Comparison of ENCODE assay signal across 8 cellular contexts in the genomic region with DNA sequence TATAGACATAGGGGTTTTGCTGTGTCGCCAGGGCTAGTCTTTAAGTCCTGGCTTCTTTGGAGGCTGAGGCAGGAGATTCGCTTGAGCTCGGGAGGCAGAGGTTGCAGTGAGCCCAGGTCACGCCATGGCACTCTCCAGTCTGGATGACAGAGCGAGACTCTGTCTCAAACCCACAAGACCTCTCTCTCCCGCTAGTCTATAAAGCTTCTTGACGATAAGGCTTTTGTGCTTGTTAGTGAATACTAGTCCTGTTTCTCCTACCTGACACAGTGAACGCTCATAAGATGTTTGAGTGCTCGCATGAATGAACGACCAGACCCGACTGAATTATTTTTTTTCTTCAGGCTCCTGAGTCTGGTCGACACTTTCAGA. TPM values are rescaled to one million over a fixed set of nuclear protein-coding genes. Genes with fewer than 3 reads are reported as not detected.
DNase-seq lines count a peak whose midpoint lies in the region; ATAC-seq and TF ChIP-seq lines count a peak whose summit lies in the region.

No MANE protein-coding gene starts in this region.

- no peaks in the 10 kb centered on the region for H3K4me1 ChIP-seq in endodermal cell (ENCODE audit: control insufficient read depth, insufficient read depth, low read length)

- WGBS in endodermal cell (ENCODE audit: insufficient coverage in 1 of 2, insufficient read length in 1 of 2), 2 experiments, result 18 to 25% methylated on average over 9 to 12 of the region's 12 CpGs

- DNase-seq in NCI-H748 (lab: John Stamatoyannopoulos, UW; ENCODE audit: unreplicated experiment), result peak; percentile 29
- no peak for DNase-seq in NCI-H748 treated with DMSO at 0.1 percent for 48 hours (lab: John Stamatoyannopoulos, UW)
- DNase-seq in SK-N-MC (ENCODE audit: low read depth, low spot score), result no peak
- no peak for DNase-seq in endodermal cell
- no peak for DNase-seq in omental fat pad (ENCODE audit: low spot score)
- DNase-seq in CD1c-positive myeloid dendritic cell (ENCODE audit: extremely low spot score), result no peak
- no peak for DNase-seq in DMS153 (lab: John Stamatoyannopoulos, UW)

- peaks cover 27% of the 10 kb centered on the region for H3K36me3 Mint-ChIP-seq in endodermal cell (ENCODE audit: low read depth)

- ATAC-seq in HG02798 (IDR thresholded peaks at IDR 0.05; ENCODE audit: poor library complexity, unreplicated experiment) (peak; percentile 5), omental fat pad (ENCODE audit: low FRiP score) (peak; percentile 1)

- peak overlapping the region; percentile 96 for H3K4me3 Mint-ChIP-seq in endodermal cell

- H3K4me3 ChIP-seq in SK-N-MC (peak overlapping the region; percentile 89), endodermal cell (ENCODE audit: low read length) (peak overlapping the region; percentile 91)

- H3K9ac ChIP-seq in SK-N-MC (ENCODE audit: insufficient read length) (peak overlapping the region; percentile 78), endodermal cell (ENCODE audit: extremely low read depth, low read length, poor library complexity, severe bottlenecking) (peak overlapping the region; percentile 94)

- peak overlapping the region; percentile 98 for H3K27ac Mint-ChIP-seq in endodermal cell

- TF ChIP-seq CTCF in endodermal cell (conservative IDR thresholded peaks at IDR 0.05) (no peak), omental fat pad (IDR thresholded peaks at IDR 0.05) (no peak)

- H3K27ac ChIP-seq in SK-N-MC, result peak overlapping the region; percentile 84; the same call in 1 of the 2 replicates
- H3K27ac ChIP-seq in endodermal cell (ENCODE audit: low read depth, low read length), result peak overlapping the region; percentile 36

- H3K27me3 ChIP-seq in endodermal cell (ENCODE audit: control insufficient read depth, insufficient read depth, low read length, poor library complexity, severe bottlenecking), result no peaks in the 10 kb centered on the region

- no peaks in the 10 kb centered on the region for H3K9me3 Mint-ChIP-seq in endodermal cell

- H3K36me3 ChIP-seq in SK-N-MC (ENCODE audit: insufficient read depth, low read length), result peaks cover 10% of the 10 kb centered on the region
- peaks cover 15% of the 10 kb centered on the region for H3K36me3 ChIP-seq in endodermal cell (ENCODE audit: control insufficient read depth, insufficient read depth, low read length)

- peaks cover 6% of the 10 kb centered on the region for H3K4me1 Mint-ChIP-seq in endodermal cell

- H3K27me3 Mint-ChIP-seq in endodermal cell (ENCODE audit: insufficient read depth), result no peaks in the 10 kb centered on the region

- H3K9me3 ChIP-seq in SK-N-MC (ENCODE audit: low read depth, low read length) (no peaks in the 10 kb centered on the region), endodermal cell (ENCODE audit: control insufficient read depth, low read length) (no peaks in the 10 kb centered on the region)

RNA-seq across cellular contexts. Expression of gene DDX21, which starts 0.6 kb away (rescaled TPM):
- total RNA-seq in endodermal cell (10 to 100 TPM; 64.7 to 78.7 TPM), omental fat pad (100 to 1,000 TPM in 2 of 4 donors, 10 to 100 TPM in 2; 46.0 to 340 (median 92.6) TPM)
- 55.3 TPM for polyA plus RNA-seq in endodermal cell (2013, experiment 1 of 2)
- 47.0 TPM for polyA plus RNA-seq in endodermal cell (2013, experiment 2 of 2)

RNA-seq across cellular contexts. Expression of gene KIFBP, which starts 33.2 kb away (rescaled TPM):
- 10 to 100 TPM; 36.4 to 36.8 TPM for total RNA-seq in endodermal cell
- polyA plus RNA-seq in endodermal cell (2013, experiment 1 of 2), result 31.8 TPM
- 34.2 TPM for polyA plus RNA-seq in endodermal cell (2013, experiment 2 of 2)
- total RNA-seq in omental fat pad, result 10 to 100 TPM; 25.0 to 36.4 (median 34.7) TPM

RNA-seq across cellular contexts. Expression of gene DDX50, which starts 54.3 kb away (rescaled TPM):
- total RNA-seq in endodermal cell (10 to 100 TPM; 38.0 to 46.5 TPM), omental fat pad (10 to 100 TPM; 25.4 to 39.0 (median 30.1) TPM)
- 56.3 TPM for polyA plus RNA-seq in endodermal cell (2013, experiment 1 of 2)
- 57.0 TPM for polyA plus RNA-seq in endodermal cell (2013, experiment 2 of 2)
